ENCODE assay signal across 3 cellular contexts in the genomic region with DNA sequence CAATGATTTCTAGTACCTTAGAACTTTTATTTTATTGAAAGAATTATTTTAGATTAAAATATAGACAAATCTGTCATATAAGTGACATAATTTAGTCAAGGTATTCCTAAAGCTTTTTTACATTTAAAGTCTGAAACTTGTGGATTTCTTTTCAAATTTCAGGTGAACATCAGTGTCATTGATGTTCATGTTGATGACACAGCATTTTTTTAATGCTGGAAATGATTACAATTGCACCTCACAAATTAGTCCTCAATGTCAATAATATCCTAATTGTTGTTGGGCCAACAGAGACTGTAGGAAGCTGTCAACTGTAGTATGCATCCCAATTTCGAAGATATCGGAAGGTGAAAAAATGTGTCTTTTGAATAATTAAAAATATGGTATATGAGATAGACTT.
TF ChIP-seq lines count a peak whose summit lies in the region.

No MANE protein-coding gene starts in this region.

TF ChIP-seq in A549, 52 proteins besides CTCF, POLR2A, EP300 and RAD21:
- TF ChIP-seq, protein P1, sequence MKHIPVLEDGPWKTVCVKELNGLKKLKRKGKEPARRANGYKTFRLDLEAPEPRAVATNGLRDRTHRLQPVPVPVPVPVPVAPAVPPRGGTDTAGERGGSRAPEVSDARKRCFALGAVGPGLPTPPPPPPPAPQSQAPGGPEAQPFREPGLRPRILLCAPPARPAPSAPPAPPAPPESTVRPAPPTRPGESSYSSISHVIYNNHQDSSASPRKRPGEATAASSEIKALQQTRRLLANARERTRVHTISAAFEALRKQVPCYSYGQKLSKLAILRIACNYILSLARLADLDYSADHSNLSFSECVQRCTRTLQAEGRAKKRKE (CRISPR knock-in tag; IDR thresholded peaks at IDR 0.05; ENCODE audit: low read depth), result no peak
- TF ChIP-seq MAFK (IDR thresholded peaks at IDR 0.05; ENCODE audit: partially characterized antibody) (peak; percentile 94), NFE2L2 (conservative IDR thresholded peaks at IDR 0.05; ENCODE audit: low read length) (0 out of 2 replicates have a peak, but pooled peaks have one; percentile 7)
TF ChIP-seq in A549: peak in this region for 2.

TF ChIP-seq in IMR-90, 13 proteins besides CTCF, POLR2A, EP300 and RAD21:
- TF ChIP-seq, protein P2, sequence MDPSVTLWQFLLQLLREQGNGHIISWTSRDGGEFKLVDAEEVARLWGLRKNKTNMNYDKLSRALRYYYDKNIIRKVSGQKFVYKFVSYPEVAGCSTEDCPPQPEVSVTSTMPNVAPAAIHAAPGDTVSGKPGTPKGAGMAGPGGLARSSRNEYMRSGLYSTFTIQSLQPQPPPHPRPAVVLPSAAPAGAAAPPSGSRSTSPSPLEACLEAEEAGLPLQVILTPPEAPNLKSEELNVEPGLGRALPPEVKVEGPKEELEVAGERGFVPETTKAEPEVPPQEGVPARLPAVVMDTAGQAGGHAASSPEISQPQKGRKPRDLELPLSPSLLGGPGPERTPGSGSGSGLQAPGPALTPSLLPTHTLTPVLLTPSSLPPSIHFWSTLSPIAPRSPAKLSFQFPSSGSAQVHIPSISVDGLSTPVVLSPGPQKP (IDR thresholded peaks at IDR 0.05; ENCODE audit: borderline replicate concordance, low read depth, low read length), result no peak
- TF ChIP-seq RFX5 (IDR thresholded peaks at IDR 0.05; ENCODE audit: low read depth, low read length) (no peak), CEBPB (IDR thresholded peaks at IDR 0.05; ENCODE audit: low read depth, low read length) (no peak), RCOR1 (IDR thresholded peaks at IDR 0.05; ENCODE audit: insufficient replicate concordance, low read length) (no peak), MAFK (IDR thresholded peaks at IDR 0.05; ENCODE audit: low read depth, low read length) (peak; percentile 90), NFE2L2 (IDR thresholded peaks at IDR 0.05; ENCODE audit: low read depth, low read length) (peak; percentile 60)
- TF ChIP-seq, protein P3, sequence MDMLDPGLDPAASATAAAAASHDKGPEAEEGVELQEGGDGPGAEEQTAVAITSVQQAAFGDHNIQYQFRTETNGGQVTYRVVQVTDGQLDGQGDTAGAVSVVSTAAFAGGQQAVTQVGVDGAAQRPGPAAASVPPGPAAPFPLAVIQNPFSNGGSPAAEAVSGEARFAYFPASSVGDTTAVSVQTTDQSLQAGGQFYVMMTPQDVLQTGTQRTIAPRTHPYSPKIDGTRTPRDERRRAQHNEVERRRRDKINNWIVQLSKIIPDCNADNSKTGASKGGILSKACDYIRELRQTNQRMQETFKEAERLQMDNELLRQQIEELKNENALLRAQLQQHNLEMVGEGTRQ (IDR thresholded peaks at IDR 0.05; ENCODE audit: low read depth, low read length), result no peak

TF ChIP-seq in H1, 55 proteins besides CTCF, POLR2A, EP300 and RAD21:
- TF ChIP-seq SIRT6 (IDR thresholded peaks at IDR 0.05; ENCODE audit: low read length) (no peak), SUZ12 (IDR thresholded peaks at IDR 0.05; ENCODE audit: low read length) (no peak), MAFK (IDR thresholded peaks at IDR 0.05; ENCODE audit: low read depth, low read length) (peak; percentile 60; the same call in 1 of the 2 replicates), RBBP5 (IDR thresholded peaks at IDR 0.05; ENCODE audit: borderline replicate concordance, low read depth, low read length) (no peak)
- TF ChIP-seq, protein P4, sequence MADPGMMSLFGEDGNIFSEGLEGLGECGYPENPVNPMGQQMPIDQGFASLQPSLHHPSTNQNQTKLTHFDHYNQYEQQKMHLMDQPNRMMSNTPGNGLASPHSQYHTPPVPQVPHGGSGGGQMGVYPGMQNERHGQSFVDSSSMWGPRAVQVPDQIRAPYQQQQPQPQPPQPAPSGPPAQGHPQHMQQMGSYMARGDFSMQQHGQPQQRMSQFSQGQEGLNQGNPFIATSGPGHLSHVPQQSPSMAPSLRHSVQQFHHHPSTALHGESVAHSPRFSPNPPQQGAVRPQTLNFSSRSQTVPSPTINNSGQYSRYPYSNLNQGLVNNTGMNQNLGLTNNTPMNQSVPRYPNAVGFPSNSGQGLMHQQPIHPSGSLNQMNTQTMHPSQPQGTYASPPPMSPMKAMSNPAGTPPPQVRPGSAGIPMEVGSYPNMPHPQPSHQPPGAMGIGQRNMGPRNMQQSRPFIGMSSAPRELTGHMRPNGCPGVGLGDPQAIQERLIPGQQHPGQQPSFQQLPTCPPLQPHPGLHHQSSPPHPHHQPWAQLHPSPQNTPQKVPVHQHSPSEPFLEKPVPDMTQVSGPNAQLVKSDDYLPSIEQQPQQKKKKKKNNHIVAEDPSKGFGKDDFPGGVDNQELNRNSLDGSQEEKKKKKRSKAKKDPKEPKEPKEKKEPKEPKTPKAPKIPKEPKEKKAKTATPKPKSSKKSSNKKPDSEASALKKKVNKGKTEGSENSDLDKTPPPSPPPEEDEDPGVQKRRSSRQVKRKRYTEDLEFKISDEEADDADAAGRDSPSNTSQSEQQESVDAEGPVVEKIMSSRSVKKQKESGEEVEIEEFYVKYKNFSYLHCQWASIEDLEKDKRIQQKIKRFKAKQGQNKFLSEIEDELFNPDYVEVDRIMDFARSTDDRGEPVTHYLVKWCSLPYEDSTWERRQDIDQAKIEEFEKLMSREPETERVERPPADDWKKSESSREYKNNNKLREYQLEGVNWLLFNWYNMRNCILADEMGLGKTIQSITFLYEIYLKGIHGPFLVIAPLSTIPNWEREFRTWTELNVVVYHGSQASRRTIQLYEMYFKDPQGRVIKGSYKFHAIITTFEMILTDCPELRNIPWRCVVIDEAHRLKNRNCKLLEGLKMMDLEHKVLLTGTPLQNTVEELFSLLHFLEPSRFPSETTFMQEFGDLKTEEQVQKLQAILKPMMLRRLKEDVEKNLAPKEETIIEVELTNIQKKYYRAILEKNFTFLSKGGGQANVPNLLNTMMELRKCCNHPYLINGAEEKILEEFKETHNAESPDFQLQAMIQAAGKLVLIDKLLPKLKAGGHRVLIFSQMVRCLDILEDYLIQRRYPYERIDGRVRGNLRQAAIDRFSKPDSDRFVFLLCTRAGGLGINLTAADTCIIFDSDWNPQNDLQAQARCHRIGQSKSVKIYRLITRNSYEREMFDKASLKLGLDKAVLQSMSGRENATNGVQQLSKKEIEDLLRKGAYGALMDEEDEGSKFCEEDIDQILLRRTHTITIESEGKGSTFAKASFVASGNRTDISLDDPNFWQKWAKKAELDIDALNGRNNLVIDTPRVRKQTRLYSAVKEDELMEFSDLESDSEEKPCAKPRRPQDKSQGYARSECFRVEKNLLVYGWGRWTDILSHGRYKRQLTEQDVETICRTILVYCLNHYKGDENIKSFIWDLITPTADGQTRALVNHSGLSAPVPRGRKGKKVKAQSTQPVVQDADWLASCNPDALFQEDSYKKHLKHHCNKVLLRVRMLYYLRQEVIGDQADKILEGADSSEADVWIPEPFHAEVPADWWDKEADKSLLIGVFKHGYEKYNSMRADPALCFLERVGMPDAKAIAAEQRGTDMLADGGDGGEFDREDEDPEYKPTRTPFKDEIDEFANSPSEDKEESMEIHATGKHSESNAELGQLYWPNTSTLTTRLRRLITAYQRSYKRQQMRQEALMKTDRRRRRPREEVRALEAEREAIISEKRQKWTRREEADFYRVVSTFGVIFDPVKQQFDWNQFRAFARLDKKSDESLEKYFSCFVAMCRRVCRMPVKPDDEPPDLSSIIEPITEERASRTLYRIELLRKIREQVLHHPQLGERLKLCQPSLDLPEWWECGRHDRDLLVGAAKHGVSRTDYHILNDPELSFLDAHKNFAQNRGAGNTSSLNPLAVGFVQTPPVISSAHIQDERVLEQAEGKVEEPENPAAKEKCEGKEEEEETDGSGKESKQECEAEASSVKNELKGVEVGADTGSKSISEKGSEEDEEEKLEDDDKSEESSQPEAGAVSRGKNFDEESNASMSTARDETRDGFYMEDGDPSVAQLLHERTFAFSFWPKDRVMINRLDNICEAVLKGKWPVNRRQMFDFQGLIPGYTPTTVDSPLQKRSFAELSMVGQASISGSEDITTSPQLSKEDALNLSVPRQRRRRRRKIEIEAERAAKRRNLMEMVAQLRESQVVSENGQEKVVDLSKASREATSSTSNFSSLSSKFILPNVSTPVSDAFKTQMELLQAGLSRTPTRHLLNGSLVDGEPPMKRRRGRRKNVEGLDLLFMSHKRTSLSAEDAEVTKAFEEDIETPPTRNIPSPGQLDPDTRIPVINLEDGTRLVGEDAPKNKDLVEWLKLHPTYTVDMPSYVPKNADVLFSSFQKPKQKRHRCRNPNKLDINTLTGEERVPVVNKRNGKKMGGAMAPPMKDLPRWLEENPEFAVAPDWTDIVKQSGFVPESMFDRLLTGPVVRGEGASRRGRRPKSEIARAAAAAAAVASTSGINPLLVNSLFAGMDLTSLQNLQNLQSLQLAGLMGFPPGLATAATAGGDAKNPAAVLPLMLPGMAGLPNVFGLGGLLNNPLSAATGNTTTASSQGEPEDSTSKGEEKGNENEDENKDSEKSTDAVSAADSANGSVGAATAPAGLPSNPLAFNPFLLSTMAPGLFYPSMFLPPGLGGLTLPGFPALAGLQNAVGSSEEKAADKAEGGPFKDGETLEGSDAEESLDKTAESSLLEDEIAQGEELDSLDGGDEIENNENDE (IDR thresholded peaks at IDR 0.05; ENCODE audit: insufficient replicate concordance, low read length), result no peak
